Comparison of ENCODE assay signal across 1 cellular context in the genomic region with DNA sequence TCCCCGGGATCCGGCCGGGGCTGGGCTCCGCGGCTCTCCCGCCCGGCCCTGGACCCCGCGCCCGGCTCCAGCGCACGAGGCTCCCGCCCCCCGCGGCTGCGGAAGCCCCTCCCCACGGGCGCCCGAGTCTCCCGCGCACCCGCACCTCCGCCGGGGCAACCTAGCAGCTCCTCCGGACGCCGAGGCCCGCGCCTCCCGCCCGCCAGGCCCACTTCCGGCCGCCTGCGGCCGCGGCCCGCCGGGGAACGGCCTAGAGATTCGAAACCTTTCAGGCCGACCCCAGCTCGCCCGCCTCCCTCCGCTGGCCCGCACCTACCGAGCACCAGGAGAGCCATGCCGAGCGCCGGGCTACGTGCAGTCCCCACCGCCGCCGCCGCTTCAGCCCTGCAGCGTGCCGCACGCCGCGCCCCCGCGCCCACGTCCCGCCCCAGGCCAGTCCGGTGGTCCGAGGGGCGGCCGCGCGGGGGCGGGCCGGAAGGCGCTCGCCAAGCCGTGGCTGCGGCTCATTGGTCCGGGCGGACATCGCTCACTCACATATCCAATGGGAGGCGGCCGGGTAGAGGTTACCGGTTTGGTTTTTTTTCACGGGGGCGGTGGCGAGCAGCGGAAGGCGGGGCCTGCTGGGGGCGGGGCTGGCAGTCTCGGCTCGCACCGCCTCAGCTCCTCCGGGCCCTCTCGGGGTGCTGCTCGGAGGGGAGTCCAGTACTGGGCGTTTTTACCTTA.
TF ChIP-seq lines count a peak whose summit lies in the region.

A gene with protein sequence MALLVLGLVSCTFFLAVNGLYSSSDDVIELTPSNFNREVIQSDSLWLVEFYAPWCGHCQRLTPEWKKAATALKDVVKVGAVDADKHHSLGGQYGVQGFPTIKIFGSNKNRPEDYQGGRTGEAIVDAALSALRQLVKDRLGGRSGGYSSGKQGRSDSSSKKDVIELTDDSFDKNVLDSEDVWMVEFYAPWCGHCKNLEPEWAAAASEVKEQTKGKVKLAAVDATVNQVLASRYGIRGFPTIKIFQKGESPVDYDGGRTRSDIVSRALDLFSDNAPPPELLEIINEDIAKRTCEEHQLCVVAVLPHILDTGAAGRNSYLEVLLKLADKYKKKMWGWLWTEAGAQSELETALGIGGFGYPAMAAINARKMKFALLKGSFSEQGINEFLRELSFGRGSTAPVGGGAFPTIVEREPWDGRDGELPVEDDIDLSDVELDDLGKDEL (minus strand): TSS at position 424 of the 723 bp plus-strand sequence. CDS start 89 bp downstream, at position 335.

TF ChIP-seq in H1, 55 proteins besides CTCF, POLR2A, EP300 and RAD21 (continued from another document):
- TF ChIP-seq HDAC6 (IDR thresholded peaks at IDR 0.05; ENCODE audit: low read depth, low read length): no peak
- TF ChIP-seq RBBP5 (IDR thresholded peaks at IDR 0.05; ENCODE audit: borderline replicate concordance, low read depth, low read length): peak; percentile 52; the same call in 1 of the 2 replicates
